40 cellular contexts compared by ENCODE assay signal in the genomic region with DNA sequence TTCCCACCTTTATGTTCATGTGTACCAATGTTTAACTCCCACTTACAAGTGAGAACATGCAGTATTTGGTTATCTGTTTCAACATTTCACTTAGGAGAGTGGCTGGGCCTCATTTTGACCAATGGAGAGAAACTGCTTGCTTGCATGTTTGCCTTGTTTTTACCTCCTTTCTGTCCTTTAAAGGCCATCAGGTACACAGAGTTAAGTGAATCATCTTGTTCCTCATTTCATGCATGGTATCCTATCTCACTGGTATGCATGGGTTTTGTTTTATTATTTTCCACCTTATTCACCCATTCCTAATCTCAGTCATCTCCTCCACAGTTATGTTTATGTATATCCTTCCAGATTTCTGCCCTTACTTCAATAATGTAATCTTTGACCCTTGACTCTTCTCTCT.
"Had no signal": no experiment of that assay in that cellular context is flagged by ENCODE, and none has a peak within 500 bp of the region (broad histone marks: within the 10 kb centered on the region; RNA-seq: fewer than 3 reads in every experiment).

No MANE protein-coding gene starts in this region.

- H3K27ac Mint-ChIP-seq: activated naive CD4-positive, alpha-beta T cell treated with anti-CD3 and anti-CD28 coated beads for 36 hours; activated naive CD4-positive, alpha-beta T cell treated with anti-CD3 and anti-CD28 coated beads, Interleukin-2, amount 10 ng/mL, durations not matched to agents 7 days and 5 days; activated naive CD4-positive, alpha-beta T cell treated with anti-CD3 and anti-CD28 coated beads, Interleukin-2, amount 50 U/mL, for 24 hours; activated naive CD4-positive, alpha-beta T cell treated with anti-CD3 and anti-CD28 coated beads, Interleukin-2, amount 50 U/mL, for 72 hours; activated naive CD8-positive, alpha-beta T cell; activated naive CD8-positive, alpha-beta T cell treated with anti-CD3 and anti-CD28 coated beads for 36 hours; activated naive CD8-positive, alpha-beta T cell treated with anti-CD3 and anti-CD28 coated beads, Interleukin-2, amount 10 ng/mL, durations not matched to agents 7 days and 5 days; activated naive CD8-positive, alpha-beta T cell treated with anti-CD3 and anti-CD28 coated beads, Interleukin-2, amount 50 U/mL, for 24 hours; activated T-cell treated with anti-CD3 and anti-CD28 coated beads, Interleukin-2, amount 50 U/mL, for 24 hours; activated T-cell treated with anti-CD3 and anti-CD28 coated beads, Interleukin-2, amount 50 U/mL, for 72 hours; activated T-helper 1 cell treated with anti-CD3 and anti-CD28 coated beads, Interleukin-12 subunit alpha, Interleukin-12 subunit beta, Interleukin-2, Interleukin-4 antibody, amounts not matched to agents 30 ng/mL and 10 ng/mL and 1 ng/mL, durations not matched to agents 14 hours and 24 hours and 36 hours; activated T-helper 17 cell treated with anti-CD3 and anti-CD28 coated beads, Interleukin-2, amount 50 U/mL, for 72 hours; activated T-helper 2 cell treated with anti-CD3 and anti-CD28 coated beads, Interferon-gamma antibody, Interleukin-2, Interleukin-4, amounts not matched to agents 10 μg/mL and 5 μg/mL and 100 μg/mL, durations not matched to agents 14 hours and 24 hours and 36 hours; brain had no signal

- H3K27me3 Mint-ChIP-seq: activated naive CD4-positive, alpha-beta T cell treated with anti-CD3 and anti-CD28 coated beads, Interleukin-2, amount 10 ng/mL, durations not matched to agents 7 days and 5 days; activated naive CD4-positive, alpha-beta T cell treated with anti-CD3 and anti-CD28 coated beads, Interleukin-2, amount 50 U/mL, for 24 hours; activated naive CD8-positive, alpha-beta T cell; activated naive CD8-positive, alpha-beta T cell treated with anti-CD3 and anti-CD28 coated beads for 36 hours; activated naive CD8-positive, alpha-beta T cell treated with anti-CD3 and anti-CD28 coated beads, Interleukin-2, amount 10 ng/mL, durations not matched to agents 7 days and 5 days; activated naive CD8-positive, alpha-beta T cell treated with anti-CD3 and anti-CD28 coated beads, Interleukin-2, amount 50 U/mL, for 24 hours; activated T-cell treated with anti-CD3 and anti-CD28 coated beads, Interleukin-2, amount 50 U/mL, for 24 hours; activated T-helper 17 cell treated with anti-CD3 and anti-CD28 coated beads, Interleukin-2, amount 50 U/mL, for 72 hours; brain; central memory CD8-positive, alpha-beta T cell had no signal

- H3K36me3 ChIP-seq: adrenal gland, ascending aorta, brain microvascular endothelial cell, breast epithelium, cardiac muscle cell had no signal

- H3K9me3 ChIP-seq: adrenal gland, ascending aorta, body of pancreas, breast epithelium had no signal

- H3K4me1 Mint-ChIP-seq: activated naive CD4-positive, alpha-beta T cell treated with anti-CD3 and anti-CD28 coated beads, Interleukin-2, amount 10 ng/mL, durations not matched to agents 7 days and 5 days; activated naive CD4-positive, alpha-beta T cell treated with anti-CD3 and anti-CD28 coated beads, Interleukin-2, amount 50 U/mL, for 24 hours; activated naive CD8-positive, alpha-beta T cell treated with anti-CD3 and anti-CD28 coated beads for 36 hours; activated naive CD8-positive, alpha-beta T cell treated with anti-CD3 and anti-CD28 coated beads, Interleukin-2, amount 50 U/mL, for 24 hours; activated T-helper 17 cell treated with anti-CD3 and anti-CD28 coated beads, Interleukin-2, amount 50 U/mL, for 72 hours; brain had no signal

- ATAC-seq: activated naive CD4-positive, alpha-beta T cell treated with anti-CD3 and anti-CD28 coated beads, Interleukin-2, amount 50 U/mL, for 72 hours; activated naive CD8-positive, alpha-beta T cell treated with anti-CD3 and anti-CD28 coated beads, Interleukin-2, amount 50 U/mL, for 24 hours; activated T-cell treated with anti-CD3 and anti-CD28 coated beads, Interleukin-2, amount 50 U/mL, for 4 hours; activated T-cell treated with anti-CD3 and anti-CD28 coated beads, Interleukin-2, amount 50 U/mL, for 72 hours; activated T-helper 17 cell treated with anti-CD3 and anti-CD28 coated beads, Interleukin-2, amount 50 U/mL, for 72 hours; body of pancreas had no signal

- H3K9me3 Mint-ChIP-seq: activated naive CD4-positive, alpha-beta T cell treated with anti-CD3 and anti-CD28 coated beads for 36 hours; activated naive CD4-positive, alpha-beta T cell treated with anti-CD3 and anti-CD28 coated beads, Interleukin-2, amount 10 ng/mL, durations not matched to agents 7 days and 5 days; activated naive CD4-positive, alpha-beta T cell treated with anti-CD3 and anti-CD28 coated beads, Interleukin-2, amount 50 U/mL, for 24 hours; activated naive CD8-positive, alpha-beta T cell treated with anti-CD3 and anti-CD28 coated beads for 36 hours; activated T-cell treated with anti-CD3 and anti-CD28 coated beads, Interleukin-2, amount 50 U/mL, for 24 hours; activated T-cell treated with anti-CD3 and anti-CD28 coated beads, Interleukin-2, amount 50 U/mL, for 4 hours; activated T-cell treated with anti-CD3 and anti-CD28 coated beads, Interleukin-2, amount 50 U/mL, for 72 hours; activated T-helper 1 cell treated with anti-CD3 and anti-CD28 coated beads, Interleukin-12 subunit alpha, Interleukin-12 subunit beta, Interleukin-2, Interleukin-4 antibody, amounts not matched to agents 30 ng/mL and 10 ng/mL and 1 ng/mL, durations not matched to agents 14 hours and 24 hours and 36 hours; activated T-helper 17 cell treated with anti-CD3 and anti-CD28 coated beads, Interleukin-2, amount 50 U/mL, for 72 hours; activated T-helper 2 cell treated with anti-CD3 and anti-CD28 coated beads, Interferon-gamma antibody, Interleukin-2, Interleukin-4, amounts not matched to agents 10 μg/mL and 5 μg/mL and 100 μg/mL, durations not matched to agents 14 hours and 24 hours and 36 hours; central memory CD8-positive, alpha-beta T cell had no signal

- H3K4me3 ChIP-seq: adrenal gland, ascending aorta, body of pancreas, breast epithelium, cardiac muscle cell had no signal

- DNase-seq: activated effector memory CD4-positive, alpha-beta T cell treated with anti-CD3 and anti-CD28 coated beads, Interleukin-2, amount 50 U/mL, for 16 hours; activated effector memory CD4-positive, alpha-beta T cell treated with Interleukin-2 at 50 U/mL for 16 hours; activated gamma-delta T cell; activated gamma-delta T cell treated with Interleukin-2 at 50 U/mL for 16 hours; activated naive CD4-positive, alpha-beta T cell; activated naive CD4-positive, alpha-beta T cell treated with anti-CD3 and anti-CD28 coated beads for 36 hours; activated naive CD4-positive, alpha-beta T cell treated with anti-CD3 and anti-CD28 coated beads, Interleukin-2, amount 10 ng/mL, durations not matched to agents 7 days and 5 days; activated naive CD4-positive, alpha-beta T cell treated with anti-CD3 and anti-CD28 coated beads, Interleukin-2, amount 50 U/mL, for 16 hours; activated naive CD4-positive, alpha-beta T cell treated with Interleukin-2 at 50 U/mL for 16 hours; activated naive CD8-positive, alpha-beta T cell treated with anti-CD3 and anti-CD28 coated beads for 36 hours; activated naive CD8-positive, alpha-beta T cell treated with anti-CD3 and anti-CD28 coated beads, Interleukin-2, amount 10 ng/mL, durations not matched to agents 7 days and 5 days; activated naive CD8-positive, alpha-beta T cell treated with anti-CD3 and anti-CD28 coated beads, Interleukin-2, amount 50 U/mL, for 24 hours; activated T-cell treated with anti-CD3 and anti-CD28 coated beads, Interleukin-2, amount 50 U/mL, for 1 hour; activated T-cell treated with anti-CD3 and anti-CD28 coated beads, Interleukin-2, amount 50 U/mL, for 24 hours; activated T-cell treated with anti-CD3 and anti-CD28 coated beads, Interleukin-2, amount 50 U/mL, for 4 hours; activated T-cell treated with anti-CD3 and anti-CD28 coated beads, Interleukin-2, amount 50 U/mL, for 48 hours; activated T-cell treated with anti-CD3 and anti-CD28 coated beads, Interleukin-2, amount 50 U/mL, for 72 hours; adrenal gland; amniotic stem cell; amygdala; anterior cingulate cortex; aorta; body of pancreas; brain microvascular endothelial cell; caudate nucleus; central memory CD4-positive, alpha-beta T cell; cerebellar nuclear complex had no signal

- H3K4me3 Mint-ChIP-seq: activated naive CD4-positive, alpha-beta T cell treated with anti-CD3 and anti-CD28 coated beads for 36 hours; activated naive CD4-positive, alpha-beta T cell treated with anti-CD3 and anti-CD28 coated beads, Interleukin-2, amount 10 ng/mL, durations not matched to agents 7 days and 5 days; activated naive CD4-positive, alpha-beta T cell treated with anti-CD3 and anti-CD28 coated beads, Interleukin-2, amount 50 U/mL, for 24 hours; activated naive CD8-positive, alpha-beta T cell; activated naive CD8-positive, alpha-beta T cell treated with anti-CD3 and anti-CD28 coated beads for 36 hours; activated naive CD8-positive, alpha-beta T cell treated with anti-CD3 and anti-CD28 coated beads, Interleukin-2, amount 10 ng/mL, durations not matched to agents 7 days and 5 days; activated naive CD8-positive, alpha-beta T cell treated with anti-CD3 and anti-CD28 coated beads, Interleukin-2, amount 50 U/mL, for 24 hours; activated T-cell treated with anti-CD3 and anti-CD28 coated beads, Interleukin-2, amount 50 U/mL, for 24 hours; activated T-cell treated with anti-CD3 and anti-CD28 coated beads, Interleukin-2, amount 50 U/mL, for 4 hours; activated T-cell treated with anti-CD3 and anti-CD28 coated beads, Interleukin-2, amount 50 U/mL, for 72 hours; activated T-helper 1 cell treated with anti-CD3 and anti-CD28 coated beads, Interleukin-12 subunit alpha, Interleukin-12 subunit beta, Interleukin-2, Interleukin-4 antibody, amounts not matched to agents 30 ng/mL and 10 ng/mL and 1 ng/mL, durations not matched to agents 14 hours and 24 hours and 36 hours; activated T-helper 17 cell treated with anti-CD3 and anti-CD28 coated beads, Interleukin-2, amount 50 U/mL, for 72 hours; brain; central memory CD8-positive, alpha-beta T cell had no signal

- H3K27me3 ChIP-seq: adrenal gland, ascending aorta, body of pancreas, brain microvascular endothelial cell, breast epithelium, cardiac muscle cell had no signal

- H3K4me1 ChIP-seq: adrenal gland, ascending aorta, body of pancreas, breast epithelium had no signal

- H3K27ac ChIP-seq: adrenal gland, ascending aorta, body of pancreas, brain microvascular endothelial cell, breast epithelium, cardiac muscle cell had no signal

- FAIRE-seq: astrocyte, bronchial epithelial cell had no signal

- H3K36me3 Mint-ChIP-seq: activated naive CD4-positive, alpha-beta T cell treated with anti-CD3 and anti-CD28 coated beads, Interleukin-2, amount 10 ng/mL, durations not matched to agents 7 days and 5 days had no signal
